Comparison of ENCODE assay signal across 21 cellular contexts in the genomic region with DNA sequence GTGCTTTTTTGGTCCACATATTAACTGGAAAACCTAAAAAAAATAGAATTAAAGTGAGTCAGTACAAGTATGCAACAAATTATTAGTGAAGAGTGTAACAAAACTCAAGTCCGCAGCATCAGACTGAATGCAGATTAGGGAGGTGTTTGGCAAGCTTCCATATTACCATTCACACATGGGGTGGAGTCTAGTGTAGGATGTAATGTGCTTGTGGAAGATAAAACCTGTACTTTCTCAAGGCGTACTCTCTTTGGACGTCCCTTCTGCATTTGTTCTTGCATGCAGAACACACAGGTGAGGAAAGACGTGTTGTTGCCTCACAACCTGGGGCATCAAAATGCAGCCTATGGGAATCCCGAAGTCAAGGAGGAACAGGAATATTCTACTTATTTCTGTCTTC.
DNase-seq lines count a peak whose midpoint lies in the region; ATAC-seq and TF ChIP-seq lines count a peak whose summit lies in the region.
"Had no signal": no experiment of that assay in that cellular context is flagged by ENCODE, and none has a peak within 500 bp of the region (broad histone marks: within the 10 kb centered on the region; RNA-seq: fewer than 3 reads in every experiment).

No MANE protein-coding gene starts in this region.

- DNase-seq in MCF 10A (ENCODE audit: unreplicated experiment), result peak; percentile 48
- DNase-seq in mammary epithelial cell, result no peak
- peak; percentile 88 for DNase-seq in NCI-H69 (lab: John Stamatoyannopoulos, UW)
- no peak for DNase-seq in suprapubic skin (ENCODE audit: low spot score in 2 of 2)
- no peak for DNase-seq in WTC11 (ENCODE audit: low spot score)
- no peak for DNase-seq in A673 (ENCODE audit: low spot score)
- DNase-seq: Calu3; CD4-positive, alpha-beta memory T cell; DMS53; EL; GM23248; NCI-H1417 treated with DMSO at 0.1 percent for 48 hours; NCI-H2029 treated with DMSO at 0.1 percent for 48 hours; NCI-H524; Right ventricle myocardium superior had no signal

- H3K4me3 ChIP-seq in mammary epithelial cell (replicated peaks in 1 of 3; ENCODE audit: insufficient read depth in 1 of 3, low read depth in 2 of 3, low read length in 3 of 3) (no peak overlapping the region), suprapubic skin (no peak overlapping the region), A673 (ENCODE audit: low read depth, low read length, poor library complexity, severe bottlenecking) (no peak overlapping the region)
- H3K4me3 ChIP-seq: GM12878, GM23248, HAP-1, K562, SK-N-MC had no signal

- H3K4me3 Mint-ChIP-seq in MCF 10A (ENCODE audit: unreplicated experiment), result no peak overlapping the region
- H3K4me3 Mint-ChIP-seq in brain, result peak overlapping the region in 2 of 5 experiments; percentile 50 to 51
- H3K4me3 Mint-ChIP-seq in WTC11, result no peak overlapping the region

- H3K4me1 ChIP-seq in mammary epithelial cell (ENCODE audit: insufficient read depth, low read length) (no peaks in the 10 kb centered on the region), suprapubic skin (peaks cover 11% of the 10 kb centered on the region), A673 (ENCODE audit: insufficient read depth, low read length, poor library complexity, severe bottlenecking) (no peaks in the 10 kb centered on the region)
- H3K4me1 ChIP-seq: HAP-1 had no signal

- TF ChIP-seq CTCF in MCF 10A (IDR thresholded peaks at IDR 0.05; ENCODE audit: unreplicated experiment) (no peak), mammary epithelial cell (conservative IDR thresholded peaks at IDR 0.05 in 1 of 2, IDR thresholded peaks at IDR 0.05 in 1 of 2; ENCODE audit: extremely low read depth in 1 of 2, insufficient read depth in 1 of 2, low read depth in 1 of 2, low read length in 2 of 2) (no peak), brain (conservative IDR thresholded peaks at IDR 0.05) (no peak), suprapubic skin (IDR thresholded peaks at IDR 0.05) (no peak), WTC11 (IDR thresholded peaks at IDR 0.05) (no peak), A673 (conservative IDR thresholded peaks at IDR 0.05; ENCODE audit: low read depth, low read length) (no peak)

- no TSS peak for BruUV-seq in MCF 10A (replicated peaks; lab: Mats Ljungman, UMichigan)
- BruUV-seq in mammary epithelial cell (replicated peaks; lab: Mats Ljungman, UMichigan), result no TSS peak
- BruUV-seq in A673 (replicated peaks; lab: Mats Ljungman, UMichigan), result no TSS peak

- H3K36me3 ChIP-seq in mammary epithelial cell (ENCODE audit: insufficient read depth, low read length) (no peaks in the 10 kb centered on the region), suprapubic skin (no peaks in the 10 kb centered on the region), A673 (ENCODE audit: insufficient read depth, low read length, poor library complexity, severe bottlenecking) (no peaks in the 10 kb centered on the region)
- H3K36me3 ChIP-seq: HAP-1 had no signal

- no peaks in the 10 kb centered on the region for H3K9me3 Mint-ChIP-seq in MCF 10A (ENCODE audit: unreplicated experiment)
- H3K9me3 Mint-ChIP-seq in brain, result peaks cover 0 to 3% (median 0%) of the 10 kb centered on the region in 5 experiments
- H3K9me3 Mint-ChIP-seq in WTC11, result 0 out of 2 replicates have a peak, but pooled peaks cover 8% of the 10 kb centered on the region

- no peak overlapping the region for H3K4me2 ChIP-seq in mammary epithelial cell (ENCODE audit: insufficient read depth, low read depth, low read length)

- no peaks in the 10 kb centered on the region for H3K27me3 ChIP-seq in mammary epithelial cell (ENCODE audit: insufficient read depth, low read length)
- no peaks in the 10 kb centered on the region for H3K27me3 ChIP-seq in suprapubic skin
- no peaks in the 10 kb centered on the region for H3K27me3 ChIP-seq in A673 (replicated peaks; ENCODE audit: insufficient read depth, low read depth, low read length, poor library complexity)

- in situ Hi-C loops in mammary epithelial cell (cut with MboI; ENCODE audit: low sequenced_read_pairs in 2 of 2), result no loop called here

- H3K79me2 ChIP-seq in mammary epithelial cell (ENCODE audit: insufficient read depth, low read length), result no peaks in the 10 kb centered on the region

- intact Hi-C loops in MCF 10A (cut with micrococcal nuclease), result no loop called here
- intact Hi-C loops in mammary epithelial cell (cut with micrococcal nuclease), result no loop called here
- intact Hi-C loops in A673 (cut with micrococcal nuclease; ENCODE audit: unreplicated experiment), result no loop called here

- H3K9me3 ChIP-seq in mammary epithelial cell (replicated peaks; ENCODE audit: insufficient read depth, low read length) (peaks cover 10% of the 10 kb centered on the region), suprapubic skin (no peaks in the 10 kb centered on the region), A673 (ENCODE audit: low read depth, low read length, poor library complexity, severe bottlenecking) (peaks cover 9% of the 10 kb centered on the region)
- H3K9me3 ChIP-seq: HAP-1 had no signal

- WGBS in mammary epithelial cell (ENCODE audit: low coverage, missing lambda C conversion rate), result 21% methylated on average over 5 of the region's 5 CpGs
- 48% methylated on average over 5 of the region's 5 CpGs for WGBS in suprapubic skin

- no peak for TF ChIP-seq POLR2A in suprapubic skin (IDR thresholded peaks at IDR 0.05)

- H2AFZ ChIP-seq in mammary epithelial cell (ENCODE audit: low read depth, low read length), result no peak overlapping the region
- H2AFZ ChIP-seq: GM23248 had no signal

- no peak for ATAC-seq in WTC11
- no peak for ATAC-seq in GM21528 (IDR thresholded peaks at IDR 0.05; ENCODE audit: low FRiP score, unreplicated experiment)
- ATAC-seq: GM12878, K562 had no signal

- dilution Hi-C loops in mammary epithelial cell (cut with HindIII; ENCODE audit: low sequenced_read_pairs), result no loop called here

- no peak overlapping the region for H3K9ac ChIP-seq in mammary epithelial cell (ENCODE audit: insufficient read depth, low read length)
- H3K9ac ChIP-seq: GM23248 had no signal

- POLR2A ChIA-PET in MCF 10A (lab: Yijun Ruan, JAX) (interaction anchor here (1.4 kb wide), 1 partner anchor 36 kb away, joined by 3 read pairs; no protein-coding TSS in a partner anchor), WTC11 (lab: Charles Lee) (no interaction called here), A673 (lab: Charles Lee; ENCODE audit: low non-redundant PET) (no interaction called here)

- H3K27me3 Mint-ChIP-seq in MCF 10A (ENCODE audit: insufficient read depth, unreplicated experiment), result no peaks in the 10 kb centered on the region
- no peaks in the 10 kb centered on the region for H3K27me3 Mint-ChIP-seq in brain
- H3K27me3 Mint-ChIP-seq in WTC11 (ENCODE audit: low read depth), result no peaks in the 10 kb centered on the region
- H3K27me3 Mint-ChIP-seq: CD4-positive, alpha-beta memory T cell had no signal

- no peaks in the 10 kb centered on the region for H4K20me1 ChIP-seq in mammary epithelial cell (ENCODE audit: insufficient read depth, low read length)

- no peak for TF ChIP-seq EP300 in suprapubic skin (IDR thresholded peaks at IDR 0.05)

- H3K36me3 Mint-ChIP-seq in MCF 10A (ENCODE audit: insufficient read depth, unreplicated experiment) (no peaks in the 10 kb centered on the region), brain (no peaks in the 10 kb centered on the region), WTC11 (no peaks in the 10 kb centered on the region; the same call in 1 of the 2 replicates)
- H3K36me3 Mint-ChIP-seq: CD4-positive, alpha-beta memory T cell had no signal

- peaks cover 26% of the 10 kb centered on the region for H3K4me1 Mint-ChIP-seq in MCF 10A (ENCODE audit: insufficient read depth, unreplicated experiment)
- peaks cover 30% of the 10 kb centered on the region for H3K4me1 Mint-ChIP-seq in brain
- peaks cover 20% of the 10 kb centered on the region for H3K4me1 Mint-ChIP-seq in WTC11
- H3K4me1 Mint-ChIP-seq: CD4-positive, alpha-beta memory T cell had no signal

- H3K27ac Mint-ChIP-seq in MCF 10A (ENCODE audit: low read depth, unreplicated experiment) (no peak overlapping the region), brain (peak overlapping the region in 4 of 5 experiments; percentile 51 to 79 (median 60)), WTC11 (no peak overlapping the region)
- H3K27ac Mint-ChIP-seq: CD4-positive, alpha-beta memory T cell had no signal

- CTCF ChIA-PET in MCF 10A (lab: Yijun Ruan, JAX) (interaction anchor here (0.6 kb wide), 1 partner anchor 1085 kb away, joined by 3 read pairs; no protein-coding TSS in a partner anchor), mammary epithelial cell (lab: Charles Lee; ENCODE audit: low non-redundant PET) (no interaction called here), WTC11 (lab: Charles Lee) (no interaction called here), A673 (lab: Charles Lee) (no interaction called here)

- H3K27ac ChIP-seq in mammary epithelial cell (ENCODE audit: insufficient read depth, low read depth, low read length), result no peak overlapping the region
- peak overlapping the region; percentile 53 for H3K27ac ChIP-seq in suprapubic skin
- no peak overlapping the region for H3K27ac ChIP-seq in A673 (ENCODE audit: low read depth, low read length, poor library complexity, severe bottlenecking)
- H3K27ac ChIP-seq: GM23248 had no signal

TF ChIP-seq in WTC11, 78 proteins besides CTCF, POLR2A, EP300 and RAD21 (continues in another document):
- TF ChIP-seq, protein P1, sequence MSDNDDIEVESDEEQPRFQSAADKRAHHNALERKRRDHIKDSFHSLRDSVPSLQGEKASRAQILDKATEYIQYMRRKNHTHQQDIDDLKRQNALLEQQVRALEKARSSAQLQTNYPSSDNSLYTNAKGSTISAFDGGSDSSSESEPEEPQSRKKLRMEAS (CRISPR knock-in tag; IDR thresholded peaks at IDR 0.05), result no peak
- no peak for TF ChIP-seq ETV6 (CRISPR knock-in tag; IDR thresholded peaks at IDR 0.05)
- TF ChIP-seq GTF2I (CRISPR knock-in tag; conservative IDR thresholded peaks at IDR 0.05), result no peak
- TF ChIP-seq, protein P2, sequence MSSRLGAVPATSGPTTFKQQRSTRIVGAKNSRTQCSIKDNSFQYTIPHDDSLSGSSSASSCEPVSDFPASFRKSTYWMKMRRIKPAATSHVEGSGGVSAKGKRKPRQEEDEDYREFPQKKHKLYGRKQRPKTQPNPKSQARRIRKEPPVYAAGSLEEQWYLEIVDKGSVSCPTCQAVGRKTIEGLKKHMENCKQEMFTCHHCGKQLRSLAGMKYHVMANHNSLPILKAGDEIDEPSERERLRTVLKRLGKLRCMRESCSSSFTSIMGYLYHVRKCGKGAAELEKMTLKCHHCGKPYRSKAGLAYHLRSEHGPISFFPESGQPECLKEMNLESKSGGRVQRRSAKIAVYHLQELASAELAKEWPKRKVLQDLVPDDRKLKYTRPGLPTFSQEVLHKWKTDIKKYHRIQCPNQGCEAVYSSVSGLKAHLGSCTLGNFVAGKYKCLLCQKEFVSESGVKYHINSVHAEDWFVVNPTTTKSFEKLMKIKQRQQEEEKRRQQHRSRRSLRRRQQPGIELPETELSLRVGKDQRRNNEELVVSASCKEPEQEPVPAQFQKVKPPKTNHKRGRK (CRISPR knock-in tag; IDR thresholded peaks at IDR 0.05; ENCODE audit: borderline replicate concordance), result no peak
- no peak for TF ChIP-seq ZNF317 (CRISPR knock-in tag; IDR thresholded peaks at IDR 0.05; ENCODE audit: borderline replicate concordance, low read depth)

Comparison
In these comparisons a context has a peak if more than half of its experiments do, and no peak if none do; other contexts are left out.
1. DNase-seq: peak in MCF 10A (single experiment) and NCI-H69 (single experiment); none in mammary epithelial cell (single experiment), suprapubic skin (0 of 2), WTC11 (single experiment) and A673 (single experiment).
2. H3K27ac Mint-ChIP-seq: peak in brain (4 of 5); none in MCF 10A (single experiment) and WTC11 (single experiment).